ENCODE assay signal across 21 cellular contexts in genomic region chr19:1953441-1954094, GRCh38.
"Had no signal": no experiment of that assay in that cellular context is flagged by ENCODE, and none has a peak within 500 bp of the region (broad histone marks: within the 10 kb centered on the region; RNA-seq: fewer than 3 reads in every experiment).

No MANE protein-coding gene starts in this region.

- H3K27ac ChIP-seq: coronary artery, hepatocyte, psoas muscle, spleen, testis had no signal

- H3K27me3 ChIP-seq: hepatocyte, spleen, testis, tibial nerve had no signal

- H3K4me3 ChIP-seq: coronary artery, hepatocyte, lung, psoas muscle, spleen, testis, tibial nerve had no signal

- H2AFZ ChIP-seq: hepatocyte had no signal

- H3K4me1 ChIP-seq: testis had no signal

- DNase-seq: effector CD4-positive, alpha-beta T cell; endodermal cell; foreskin melanocyte; head of caudate nucleus; kidney; left cardiac atrium; left ventricle myocardium superior; mesendoderm; naive B cell; psoas muscle; retina; spleen; stimulated activated CD4-positive, alpha-beta T cell treated with anti-CD3 and anti-CD28 coated beads, Interleukin-15, amount 100 ng/mL, for 24 hours; stimulated activated CD4-positive, alpha-beta T cell treated with anti-CD3 and anti-CD28 coated beads, Interleukin-1b, Interleukin-23, amount 100 ng/mL, for 48 hours; stimulated activated CD4-positive, alpha-beta T cell treated with anti-CD3 and anti-CD28 coated beads, Interleukin-4, amount 100 ng/mL, for 24 hours; stimulated activated naive CD8-positive, alpha-beta T cell treated with anti-CD3 and anti-CD28 coated beads, Interleukin-15, amount 100 ng/mL, for 72 hours; testis had no signal

- H3K4me2 ChIP-seq: hepatocyte had no signal

- H3K9me3 ChIP-seq: psoas muscle, spleen, testis, tibial nerve had no signal
